ENCODE assay signal across 40 cellular contexts in genomic region chr12:25552681-25553080, GRCh38. TPM values are rescaled to one million over a fixed set of nuclear protein-coding genes. Genes with fewer than 3 reads are reported as not detected.
DNase-seq lines count a peak whose midpoint lies in the region; ATAC-seq, FAIRE-seq and TF ChIP-seq lines count a peak whose summit lies in the region.
"Had no signal": no experiment of that assay in that cellular context is flagged by ENCODE, and none has a peak within 500 bp of the region (broad histone marks: within the 10 kb centered on the region; RNA-seq: fewer than 3 reads in every experiment).

No MANE protein-coding gene starts in this region.

- no peaks in the 10 kb centered on the region for H3K4me1 ChIP-seq in uterus
- H3K4me1 ChIP-seq: A549, Caco-2, gastroesophageal sphincter, SJSA1, stomach, tibial artery had no signal

- peak overlapping the region; percentile 62 for H3K27ac ChIP-seq in AG04450 (ENCODE audit: low read depth, low read length)
- peak overlapping the region; percentile 71 for H3K27ac ChIP-seq in brain microvascular endothelial cell
- no peak overlapping the region for H3K27ac ChIP-seq in uterus
- H3K27ac ChIP-seq: A549, C4-2B, cardiac muscle cell, coronary artery, gastroesophageal sphincter, SJSA1, stomach, tibial artery had no signal

- POLR2A ChIA-PET in AG04450 (lab: Yijun Ruan, JAX) = no interaction called here

- H3K27me3 ChIP-seq in AG04450 (ENCODE audit: control insufficient read depth, insufficient read depth, low read length) (no peaks in the 10 kb centered on the region), brain microvascular endothelial cell (replicated peaks) (no peaks in the 10 kb centered on the region), uterus (no peaks in the 10 kb centered on the region)
- H3K27me3 ChIP-seq: cardiac muscle cell, gastroesophageal sphincter, MG63, SJSA1, stomach, tibial artery had no signal

- ATAC-seq in GM18858 (IDR thresholded peaks at IDR 0.05; ENCODE audit: unreplicated experiment) = no peak
- ATAC-seq: A549; effector memory CD8-positive, alpha-beta T cell; gastroesophageal sphincter; K562 had no signal

- DNase-seq in AG04450 (ENCODE audit: low read depth, low spot score) (peak; percentile 45), GM18507 (ENCODE audit: extremely low spot score, insufficient read length, low read depth) (no peak), brain microvascular endothelial cell (peak; percentile 83), kidney glomerular epithelial cell (lab: John Stamatoyannopoulos, UW) (peak; percentile 72), uterus (no peak), NOMO-1 (lab: John Stamatoyannopoulos, UW; ENCODE audit: unreplicated experiment in 2 of 2) (no peak), NCI-H1417 treated with DMSO at 0.1 percent for 48 hours (lab: John Stamatoyannopoulos, UW) (no peak)
- DNase-seq: activated CD4-positive, alpha-beta memory T cell treated with anti-CD3 and anti-CD28 coated beads for 36 hours; activated CD4-positive, CD25-positive, alpha-beta regulatory T cell treated with anti-CD3 and anti-CD28 coated beads, Interleukin-2, amount 50 U/mL, for 72 hours; activated CD8-positive, alpha-beta memory T cell treated with anti-CD3 and anti-CD28 coated beads, Interleukin-2, amount 50 U/mL, for 4 hours; activated naive CD4-positive, alpha-beta T cell treated with anti-CD3 and anti-CD28 coated beads for 36 hours; Caco-2; DND-41; effector memory CD8-positive, alpha-beta T cell; erythroblast; naive B cell; NCI-H774; nucleus accumbens; small intestine; stimulated activated CD4-positive, alpha-beta T cell treated with anti-CD3 and anti-CD28 coated beads, Interleukin-1b, Interleukin-23, amount 100 ng/mL, for 48 hours; stomach; tibial artery had no signal

- intact Hi-C loops in uterus (cut with DNase I; ENCODE audit: low total_unique reads) = no loop called here

- no peak for TF ChIP-seq CTCF in AG04450 (IDR thresholded peaks at IDR 0.05; ENCODE audit: low read depth, low read length)
- TF ChIP-seq CTCF in brain microvascular endothelial cell (IDR thresholded peaks at IDR 0.05; ENCODE audit: low read depth, low read length, missing control alignments) = no peak
- TF ChIP-seq CTCF in uterus (IDR thresholded peaks at IDR 0.05) = no peak

- H3K4me3 ChIP-seq in AG04450 (ENCODE audit: low read depth, low read length) (no peak overlapping the region), brain microvascular endothelial cell (ENCODE audit: low read depth, low read length) (no peak overlapping the region), uterus (no peak overlapping the region)
- H3K4me3 ChIP-seq: A549, cardiac muscle cell, coronary artery, gastroesophageal sphincter, K562, MG63, SJSA1, stomach, tibial artery had no signal

- H3K9me3 ChIP-seq in AG04450 (ENCODE audit: control insufficient read depth, insufficient read depth, low read length) (no peaks in the 10 kb centered on the region), uterus (no peaks in the 10 kb centered on the region)
- H3K9me3 ChIP-seq: A549, Caco-2, gastroesophageal sphincter, MG63, SJSA1, stomach, tibial artery had no signal

- in situ Hi-C loops in brain microvascular endothelial cell (cut with HindIII; ENCODE audit: low pct_ligation_motif_present, low sequenced_read_pairs) = no loop called here

- CTCF ChIA-PET in AG04450 (lab: Charles Lee) = interaction anchor here (0.6 kb wide), 1 partner anchor 82 kb away, joined by 3 read pairs; no protein-coding TSS in a partner anchor

- FAIRE-seq in GM18507 (lab: Jason Lieb, UNC) = peak; percentile 26
- FAIRE-seq: A549, GM12891, islet of Langerhans, K562, small intestine had no signal

- TF ChIP-seq POLR2A in uterus (IDR thresholded peaks at IDR 0.05) = no peak

- no peaks in the 10 kb centered on the region for H3K36me3 ChIP-seq in brain microvascular endothelial cell (replicated peaks)
- H3K36me3 ChIP-seq in uterus = no peaks in the 10 kb centered on the region
- H3K36me3 ChIP-seq: cardiac muscle cell, gastroesophageal sphincter, MG63, SJSA1, stomach, tibial artery had no signal

RNA-seq across cellular contexts. Expression of gene LMNTD1, which starts 0.4 kb away (rescaled TPM):
- 0.57 TPM in 2 replicates for polyA plus RNA-seq in AG04450 (2011; rRNA removed)
- 0.28 and 0.56 TPM in 2 replicates for polyA minus RNA-seq in AG04450 (2011; rRNA and poly(A)+ RNA removed)
- 1 to 10 TPM in 1 of 4 donors, not detected in 3; 6.6 TPM for total RNA-seq in uterus
- total RNA-seq: activated CD4-positive, alpha-beta memory T cell treated with anti-CD3 and anti-CD28 coated beads for 36 hours; activated naive CD4-positive, alpha-beta T cell treated with anti-CD3 and anti-CD28 coated beads for 36 hours; activated T-helper 1 cell treated with anti-CD3 and anti-CD28 coated beads, Interleukin-12 subunit alpha, Interleukin-12 subunit beta, Interleukin-2, Interleukin-4 antibody, amounts not matched to agents 30 ng/mL and 10 ng/mL and 1 ng/mL, durations not matched to agents 14 hours and 24 hours and 36 hours; Caco-2; cardiac muscle cell; H4; HT-29; K562; liver; mesothelial cell of epicardium; pulmonary artery endothelial cell; RPMI7951; stomach had no signal
- polyA plus RNA-seq: A549, cardiac muscle cell, K562, liver, small intestine, stomach had no signal

Comparison
In these comparisons a context has a peak if more than half of its experiments do, and no peak if none do; other contexts are left out.
1. DNase-seq: peak in AG04450 (single experiment), brain microvascular endothelial cell (single experiment) and kidney glomerular epithelial cell (single experiment); none in GM18507 (single experiment), uterus (0 of 2), NOMO-1 (0 of 2) and NCI-H1417 treated with DMSO at 0.1 percent for 48 hours (single experiment).
2. H3K27ac ChIP-seq: peak in AG04450 (single experiment) and brain microvascular endothelial cell (single experiment); none in uterus (0 of 2).